In the genomic region with DNA sequence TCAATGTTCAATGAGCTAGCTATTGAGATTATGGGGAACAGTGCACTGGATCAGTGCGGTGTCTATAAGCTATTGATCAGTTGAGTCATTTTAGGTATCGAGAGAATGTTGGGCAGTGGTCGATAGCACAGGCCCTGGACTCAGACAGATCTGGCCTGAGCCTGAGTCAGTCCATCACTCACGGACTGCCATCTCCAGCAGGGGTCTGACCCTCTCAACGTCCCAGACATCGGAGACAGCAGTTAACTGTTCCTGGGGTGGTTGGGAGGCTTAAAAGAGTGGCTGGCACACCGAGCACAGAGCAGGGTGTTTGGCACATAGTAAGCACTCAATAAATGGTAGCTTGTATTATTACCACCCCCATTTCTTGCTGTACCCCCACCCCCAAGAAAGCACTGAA, we compare ENCODE assay signal across 35 cellular contexts. TPM values are rescaled to one million over a fixed set of nuclear protein-coding genes. Genes with fewer than 3 reads are reported as not detected.
"Had no signal": no experiment of that assay in that cellular context is flagged by ENCODE, and none has a peak within 500 bp of the region (broad histone marks: within the 10 kb centered on the region; RNA-seq: fewer than 3 reads in every experiment).

No MANE protein-coding gene starts in this region.

- H3K27ac ChIP-seq: brain microvascular endothelial cell, epithelial cell of prostate, esophagus squamous epithelium, WERI-Rb-1 had no signal

- H3K27me3 ChIP-seq: esophagus squamous epithelium had no signal

- FAIRE-seq: astrocyte, colon, endometrium, endothelial cell of umbilical vein had no signal

- H3K4me3 ChIP-seq: esophagus squamous epithelium, gastroesophageal sphincter had no signal

- H3K4me1 ChIP-seq: gastroesophageal sphincter had no signal

- H3K36me3 ChIP-seq: brain microvascular endothelial cell, gastroesophageal sphincter had no signal

- ATAC-seq: activated CD4-positive, CD25-positive, alpha-beta regulatory T cell treated with anti-CD3 and anti-CD28 coated beads, Interleukin-2, amount 50 U/mL, for 24 hours; activated CD8-positive, alpha-beta T cell treated with anti-CD3 and anti-CD28 coated beads for 36 hours; activated T-cell treated with anti-CD3 and anti-CD28 coated beads, Interleukin-2, amount 50 U/mL, for 4 hours; activated T-helper 17 cell treated with anti-CD3 and anti-CD28 coated beads, Interleukin-2, amount 50 U/mL, for 72 hours; effector memory CD8-positive, alpha-beta T cell; gastroesophageal sphincter; T-helper 17 cell had no signal

- H3K9me3 ChIP-seq: esophagus squamous epithelium, gastroesophageal sphincter had no signal

- DNase-seq: activated B cell treated with CpG ODN at 0.5 μM for 24 hours; activated CD4-positive, alpha-beta T cell treated with anti-CD3 and anti-CD28 coated beads for 48 hours; activated CD4-positive, alpha-beta T cell treated with anti-CD3 and anti-CD28 coated beads, Interleukin-2, amount 50 U/mL, for 1 hour; activated CD4-positive, alpha-beta T cell treated with anti-CD3 and anti-CD28 coated beads, Interleukin-2, amount 50 U/mL, for 48 hours; activated CD8-positive, alpha-beta memory T cell treated with anti-CD3 and anti-CD28 coated beads for 24 hours; activated CD8-positive, alpha-beta T cell treated with anti-CD3 and anti-CD28 coated beads for 36 hours; activated effector memory CD4-positive, alpha-beta T cell treated with Interleukin-2 at 50 U/mL for 16 hours; activated gamma-delta T cell treated with Interleukin-2 at 50 U/mL for 16 hours; activated naive CD4-positive, alpha-beta T cell treated with anti-CD3 and anti-CD28 coated beads, Interleukin-2, amount 50 U/mL, for 16 hours; activated naive CD4-positive, alpha-beta T cell treated with Interleukin-2 at 50 U/mL for 16 hours; activated T-cell treated with anti-CD3 and anti-CD28 coated beads, Interleukin-2, amount 50 U/mL, for 4 hours; amniotic stem cell; anterior cingulate cortex; brain microvascular endothelial cell; caudate nucleus; cortex of kidney; dermis blood vessel endothelial cell; effector CD4-positive, alpha-beta T cell; effector memory CD8-positive, alpha-beta T cell; esophagus squamous epithelium; foreskin melanocyte; T-helper 1 cell; T-helper 17 cell; T1000; WERI-Rb-1 had no signal

RNA-seq across cellular contexts. Expression of a gene that starts 9.3 kb away (rescaled TPM):
- total RNA-seq: activated CD8-positive, alpha-beta T cell treated with anti-CD3 and anti-CD28 coated beads for 36 hours; activated T-cell treated with anti-CD3 and anti-CD28 coated beads, Interleukin-2, amount 50 U/mL, for 4 hours; dermis blood vessel endothelial cell; endothelial cell of umbilical vein; fibroblast of villous mesenchyme; glomerular endothelial cell had no signal
- polyA plus RNA-seq: endothelial cell of umbilical vein had no signal
